21 cellular contexts compared by ENCODE assay signal in the genomic region with DNA sequence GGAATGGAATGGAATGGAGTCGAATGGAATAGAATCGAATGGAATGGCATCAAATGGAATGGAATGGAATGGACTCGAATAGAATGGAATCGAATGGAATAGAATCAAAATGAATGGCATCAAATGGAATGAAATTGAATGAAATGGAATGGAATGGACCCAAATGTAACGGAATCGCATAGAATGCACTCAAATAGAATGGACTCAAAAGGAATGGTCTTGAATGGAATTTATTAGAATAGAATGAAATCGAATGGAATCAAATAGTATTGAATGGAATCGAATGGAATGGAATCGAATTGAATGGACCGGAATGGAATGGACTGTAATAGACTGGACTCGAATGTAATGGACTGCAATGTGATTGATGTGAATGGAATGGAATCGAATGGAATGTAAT.
DNase-seq lines count a peak whose midpoint lies in the region; ATAC-seq and TF ChIP-seq lines count a peak whose summit lies in the region.
"Had no signal": no experiment of that assay in that cellular context is flagged by ENCODE, and none has a peak within 500 bp of the region (broad histone marks: within the 10 kb centered on the region; RNA-seq: fewer than 3 reads in every experiment).

No MANE protein-coding gene starts in this region.

- TF ChIP-seq POLR2A in Peyer's patch (IDR thresholded peaks at IDR 0.05): no peak

- no peak overlapping the region for H3K56ac ChIP-seq in mesendoderm (ENCODE audit: low read length)

- no peak for TF ChIP-seq CTCF in GM12865 (IDR thresholded peaks at IDR 0.05; ENCODE audit: insufficient read depth, low read depth, low read length, missing control alignments)
- no peak for TF ChIP-seq CTCF in epithelial cell of proximal tubule (conservative IDR thresholded peaks at IDR 0.05; ENCODE audit: low read depth, low read length)
- no peak for TF ChIP-seq CTCF in Peyer's patch (IDR thresholded peaks at IDR 0.05)

- no peaks in the 10 kb centered on the region for H3K9me3 Mint-ChIP-seq in immature natural killer cell
- H3K9me3 Mint-ChIP-seq: activated CD4-positive, alpha-beta memory T cell treated with anti-CD3 and anti-CD28 coated beads for 36 hours; IgD-negative memory B cell; T-cell had no signal

- no peak overlapping the region for H3K27ac ChIP-seq in mesendoderm (ENCODE audit: low read depth, low read length)
- no peak overlapping the region for H3K27ac ChIP-seq in Peyer's patch
- H3K27ac ChIP-seq: left ventricle myocardium inferior, pancreas had no signal

- H3K4me3 Mint-ChIP-seq in immature natural killer cell: no peak overlapping the region
- H3K4me3 Mint-ChIP-seq: activated CD4-positive, alpha-beta memory T cell treated with anti-CD3 and anti-CD28 coated beads for 36 hours; activated naive CD8-positive, alpha-beta T cell; IgD-negative memory B cell; T-cell had no signal

- WGBS in mesendoderm (ENCODE audit: extremely low coverage, insufficient coverage, low lambda C conversion rate): 100% methylated on average over 4 of the region's 12 CpGs

- H3K9ac ChIP-seq in mesendoderm (ENCODE audit: low read length): no peak overlapping the region

- H3K4ac ChIP-seq in mesendoderm (ENCODE audit: low read depth, low read length): no peak overlapping the region

- no peak overlapping the region for H3K4me2 ChIP-seq in mesendoderm (ENCODE audit: low read length)

- H3K27me3 Mint-ChIP-seq in immature natural killer cell (ENCODE audit: low read depth in 3 of 3): no peaks in the 10 kb centered on the region
- H3K27me3 Mint-ChIP-seq: activated CD4-positive, alpha-beta memory T cell treated with anti-CD3 and anti-CD28 coated beads for 36 hours; activated naive CD8-positive, alpha-beta T cell; IgD-negative memory B cell; T-cell had no signal

- H3K79me2 ChIP-seq in mesendoderm (ENCODE audit: control insufficient read depth, insufficient read depth, low read length): no peaks in the 10 kb centered on the region

- H3K36me3 ChIP-seq in mesendoderm (ENCODE audit: control insufficient read depth, insufficient read depth, low read length): no peaks in the 10 kb centered on the region
- H3K36me3 ChIP-seq in Peyer's patch: no peaks in the 10 kb centered on the region
- H3K36me3 ChIP-seq: left ventricle myocardium inferior, pancreas had no signal

- H4K5ac ChIP-seq in mesendoderm (ENCODE audit: low read length): no peak overlapping the region

- H3K4me3 ChIP-seq in GM12865 (ENCODE audit: low read depth, low read length): no peak overlapping the region
- no peak overlapping the region for H3K4me3 ChIP-seq in epithelial cell of proximal tubule (ENCODE audit: low read depth, low read length)
- H3K4me3 ChIP-seq in mesendoderm (ENCODE audit: low read length): no peak overlapping the region
- no peak overlapping the region for H3K4me3 ChIP-seq in Peyer's patch
- H3K4me3 ChIP-seq: left ventricle myocardium inferior, pancreas had no signal

- ATAC-seq in stimulated activated naive CD8-positive, alpha-beta T cell treated with anti-CD3 and anti-CD28 coated beads, Interleukin-15, Interleukin-2, amounts not matched to agents 100 U/mL and 50 U/mL, for 24 hours: no peak
- no peak for ATAC-seq in HG03139 (IDR thresholded peaks at IDR 0.05; ENCODE audit: unreplicated experiment)
- ATAC-seq: pancreas, T-cell had no signal

- H3K4me1 Mint-ChIP-seq in immature natural killer cell: no peaks in the 10 kb centered on the region
- H3K4me1 Mint-ChIP-seq: IgD-negative memory B cell, T-cell had no signal

- H3K4me1 ChIP-seq in mesendoderm (ENCODE audit: control insufficient read depth, low read depth, low read length): no peaks in the 10 kb centered on the region
- no peaks in the 10 kb centered on the region for H3K4me1 ChIP-seq in Peyer's patch
- H3K4me1 ChIP-seq: left ventricle myocardium inferior, pancreas had no signal

- DNase-seq in GM12865 (ENCODE audit: low read depth) (peak; percentile 35), SW480 (ENCODE audit: low spot score) (peak; percentile 23), epithelial cell of proximal tubule (ENCODE audit: low read depth) (peak; percentile 10), mesendoderm (peak; percentile 75), immature natural killer cell (no peak), Peyer's patch (no peak)
- DNase-seq in stimulated activated naive CD8-positive, alpha-beta T cell treated with anti-CD3 and anti-CD28 coated beads, Interleukin-15, Interleukin-2, amounts not matched to agents 100 U/mL and 50 U/mL, for 24 hours: no peak
- DNase-seq: activated CD4-positive, alpha-beta memory T cell treated with anti-CD3 and anti-CD28 coated beads for 36 hours; activated T-cell treated with anti-CD3 and anti-CD28 coated beads, Interleukin-2, amount 50 U/mL, for 48 hours; AML-193; erythroblast; left ventricle myocardium inferior; NCI-H1048; NCI-H82; pancreas; RPMI8226; stimulated activated CD4-positive, alpha-beta T cell treated with anti-CD3 and anti-CD28 coated beads, Interleukin-4, amount 100 ng/mL, for 1 hour; T-cell had no signal

- no peak overlapping the region for H3K18ac ChIP-seq in mesendoderm (ENCODE audit: low read length)

- H2BK15ac ChIP-seq in mesendoderm (replicated peaks; ENCODE audit: low read depth): no peak overlapping the region

- no peaks in the 10 kb centered on the region for H3K36me3 Mint-ChIP-seq in immature natural killer cell
- H3K36me3 Mint-ChIP-seq: activated CD4-positive, alpha-beta memory T cell treated with anti-CD3 and anti-CD28 coated beads for 36 hours; activated naive CD8-positive, alpha-beta T cell; IgD-negative memory B cell; T-cell had no signal

- H2BK5ac ChIP-seq in mesendoderm (ENCODE audit: low read length): no peak overlapping the region

- H3K79me1 ChIP-seq in mesendoderm (ENCODE audit: low read length): no peaks in the 10 kb centered on the region

- H3K27me3 ChIP-seq in mesendoderm (ENCODE audit: insufficient read depth, low read length, poor library complexity) (no peaks in the 10 kb centered on the region), Peyer's patch (no peaks in the 10 kb centered on the region)
- H3K27me3 ChIP-seq: pancreas had no signal

- no peak overlapping the region for H3K27ac Mint-ChIP-seq in immature natural killer cell
- H3K27ac Mint-ChIP-seq: activated CD4-positive, alpha-beta memory T cell treated with anti-CD3 and anti-CD28 coated beads for 36 hours; activated naive CD8-positive, alpha-beta T cell; IgD-negative memory B cell; T-cell had no signal

- H3K9me3 ChIP-seq in Peyer's patch: peaks cover 0 to 59% (median 0%) of the 10 kb centered on the region in 4 donors

- no peak overlapping the region for H3K23ac ChIP-seq in mesendoderm (ENCODE audit: low read length)

- H2BK120ac ChIP-seq in mesendoderm (ENCODE audit: low read depth, low read length): no peak overlapping the region

- no peak overlapping the region for H4K8ac ChIP-seq in mesendoderm (ENCODE audit: low read depth, low read length)

- no peak overlapping the region for H2AK5ac ChIP-seq in mesendoderm (ENCODE audit: low read length)

Comparison
In these comparisons a context has a peak if more than half of its experiments do, and no peak if none do; other contexts are left out.
1. DNase-seq: peak in GM12865 (single experiment), SW480 (single experiment), epithelial cell of proximal tubule (single experiment) and mesendoderm (single experiment); none in immature natural killer cell (0 of 3), stimulated activated naive CD8-positive, alpha-beta T cell treated with anti-CD3 and anti-CD28 coated beads, Interleukin-15, Interleukin-2, amounts not matched to agents 100 U/mL and 50 U/mL, for 24 hours (single experiment) and Peyer's patch (0 of 3).